ENCODE assay signal across 18 cellular contexts in genomic region chr4:38869511-38869910, GRCh38. TPM values are rescaled to one million over a fixed set of nuclear protein-coding genes. Genes with fewer than 3 reads are reported as not detected.
DNase-seq lines count a peak whose midpoint lies in the region; ATAC-seq and TF ChIP-seq lines count a peak whose summit lies in the region.
"Had no signal": no experiment of that assay in that cellular context is flagged by ENCODE, and none has a peak within 500 bp of the region (broad histone marks: within the 10 kb centered on the region; RNA-seq: fewer than 3 reads in every experiment).

No MANE protein-coding gene starts in this region.

- H3K36me3 Mint-ChIP-seq in T-helper 1 cell treated with Interleukin-12 subunit alpha and Interleukin-12 subunit beta and Interleukin-4 antibody, amounts not matched to agents 30 μg/mL and 1 μg/mL, for 36 hours (ENCODE audit: low read depth) = no peaks in the 10 kb centered on the region
- H3K36me3 Mint-ChIP-seq: naive thymus-derived CD4-positive, alpha-beta T cell; stimulated activated effector memory CD8-positive, alpha-beta T cell treated with anti-CD3 and anti-CD28 coated beads, Interleukin-12 subunit alpha, Interleukin-12 subunit beta, amount 100 ng/mL, for 72 hours had no signal

- no peak overlapping the region for H3K23ac ChIP-seq in mesenchymal stem cell (ENCODE audit: low read length in 2 of 2)

- H4K8ac ChIP-seq in mesenchymal stem cell (ENCODE audit: low read length) = no peak overlapping the region

- no peak overlapping the region for H4K91ac ChIP-seq in mesenchymal stem cell (ENCODE audit: low read length)

- no peak overlapping the region for H2AFZ ChIP-seq in mesenchymal stem cell (ENCODE audit: low read depth, low read length)

- peak overlapping the region in 1 of 2 donors; percentile 93 for H3K4me3 ChIP-seq in cardiac fibroblast (replicated peaks in 1 of 2; ENCODE audit: low read depth in 2 of 2, low read length in 2 of 2)
- peak overlapping the region in 1 of 2 experiments; percentile 92 for H3K4me3 ChIP-seq in mesenchymal stem cell (ENCODE audit: insufficient read depth in 1 of 2, low read depth in 1 of 2, low read length in 2 of 2)
- peak overlapping the region in 2 of 4 donors; percentile 87 to 89 for H3K4me3 ChIP-seq in tibial nerve
- H3K4me3 ChIP-seq: SK-N-MC had no signal

- peak overlapping the region; percentile 99 for H3K9ac ChIP-seq in mesenchymal stem cell (ENCODE audit: low read length)

- H3K27ac ChIP-seq in mesenchymal stem cell (ENCODE audit: low read length, poor library complexity, severe bottlenecking) (no peak overlapping the region), tibial nerve (peak overlapping the region; percentile 89 to 99 (median 96))
- H3K27ac ChIP-seq: SK-N-MC had no signal

- DNase-seq in T-helper 1 cell = no peak
- DNase-seq in cardiac fibroblast (ENCODE audit: low read depth in 2 of 2) = peak; percentile 37 to 64
- DNase-seq in mesenchymal stem cell = no peak
- DNase-seq in tibial nerve (ENCODE audit: low spot score in 2 of 2) = no peak
- DNase-seq in activated effector memory CD4-positive, alpha-beta T cell treated with Interleukin-2 at 50 U/mL for 16 hours = no peak
- DNase-seq in activated T-cell treated with anti-CD3 and anti-CD28 coated beads, Interleukin-2, amount 50 U/mL, for 1 hour = no peak
- DNase-seq: activated CD4-positive, alpha-beta T cell treated with anti-CD3 and anti-CD28 coated beads for 4 hours; dermis blood vessel endothelial cell; GDM1; naive thymus-derived CD4-positive, alpha-beta T cell; NCI-H1417; NCI-H526 treated with DMSO at 0.1 percent for 48 hours; stimulated activated CD4-positive, alpha-beta T cell treated with anti-CD3 and anti-CD28 coated beads, Interleukin-15, amount 100 ng/mL, for 24 hours had no signal

- TF ChIP-seq POLR2A in tibial nerve (IDR thresholded peaks at IDR 0.05) = no peak

- TF ChIP-seq EP300 in tibial nerve (IDR thresholded peaks at IDR 0.05) = no peak

- H3K4me3 Mint-ChIP-seq in T-helper 1 cell treated with Interleukin-12 subunit alpha and Interleukin-12 subunit beta and Interleukin-4 antibody, amounts not matched to agents 30 μg/mL and 1 μg/mL, for 36 hours = peak overlapping the region; percentile 16
- H3K4me3 Mint-ChIP-seq: stimulated activated effector memory CD8-positive, alpha-beta T cell treated with anti-CD3 and anti-CD28 coated beads, Interleukin-12 subunit alpha, Interleukin-12 subunit beta, amount 100 ng/mL, for 72 hours had no signal

- no peak overlapping the region for H3K14ac ChIP-seq in mesenchymal stem cell (ENCODE audit: low read length in 2 of 2)

- WGBS in mesenchymal stem cell = 89% methylated on average over 1 of the region's 2 CpGs
- WGBS in tibial nerve, 2 donors = 32 to 34% methylated on average over 2 of the region's 2 CpGs

- H2BK120ac ChIP-seq in mesenchymal stem cell (ENCODE audit: low read depth, low read length) = no peak overlapping the region

- peak overlapping the region; percentile 6 for H3K4me2 ChIP-seq in mesenchymal stem cell (ENCODE audit: low read length, poor library complexity, severe bottlenecking)

- H3K79me1 ChIP-seq in mesenchymal stem cell (replicated peaks; ENCODE audit: low read length, poor library complexity, severe bottlenecking) = peaks cover 6% of the 10 kb centered on the region

- no peak overlapping the region for H2BK15ac ChIP-seq in mesenchymal stem cell (ENCODE audit: low read depth, poor library complexity, severe bottlenecking)

- H3K36me3 ChIP-seq in mesenchymal stem cell (ENCODE audit: control insufficient read depth in 1 of 2, insufficient read depth in 2 of 2, low read depth in 1 of 2, low read length in 2 of 2) = peaks cover 7 to 50% of the 10 kb centered on the region in 2 experiments
- no peaks in the 10 kb centered on the region for H3K36me3 ChIP-seq in tibial nerve

- peaks cover 34% of the 10 kb centered on the region for H3K27me3 Mint-ChIP-seq in T-helper 1 cell treated with Interleukin-12 subunit alpha and Interleukin-12 subunit beta and Interleukin-4 antibody, amounts not matched to agents 30 μg/mL and 1 μg/mL, for 36 hours (ENCODE audit: low read depth)

- peaks cover 10% of the 10 kb centered on the region for H3K4me1 ChIP-seq in mesenchymal stem cell (ENCODE audit: control insufficient read depth, insufficient read depth, low read depth, low read length)
- H3K4me1 ChIP-seq in tibial nerve = peaks cover 0 to 66% (median 27%) of the 10 kb centered on the region in 4 donors

- H3K27ac Mint-ChIP-seq in T-helper 1 cell treated with Interleukin-12 subunit alpha and Interleukin-12 subunit beta and Interleukin-4 antibody, amounts not matched to agents 30 μg/mL and 1 μg/mL, for 36 hours = no peak overlapping the region
- H3K27ac Mint-ChIP-seq: activated T-helper 17 cell treated with anti-CD3 and anti-CD28 coated beads, Interleukin-2, amount 50 U/mL, for 72 hours; naive thymus-derived CD4-positive, alpha-beta T cell; stimulated activated effector memory CD8-positive, alpha-beta T cell treated with anti-CD3 and anti-CD28 coated beads, Interleukin-12 subunit alpha, Interleukin-12 subunit beta, amount 100 ng/mL, for 72 hours had no signal

- H3K9me3 ChIP-seq in mesenchymal stem cell (ENCODE audit: control insufficient read depth, low read length) (no peaks in the 10 kb centered on the region), tibial nerve (no peaks in the 10 kb centered on the region)

- no peak for ATAC-seq in HG03097 (IDR thresholded peaks at IDR 0.05; ENCODE audit: low FRiP score, unreplicated experiment)
- ATAC-seq: activated T-helper 17 cell treated with anti-CD3 and anti-CD28 coated beads, Interleukin-2, amount 50 U/mL, for 72 hours; naive thymus-derived CD4-positive, alpha-beta T cell; stimulated activated effector memory CD8-positive, alpha-beta T cell treated with anti-CD3 and anti-CD28 coated beads, Interleukin-12 subunit alpha, Interleukin-12 subunit beta, amount 100 ng/mL, for 72 hours had no signal

- no peak overlapping the region for H3K4ac ChIP-seq in mesenchymal stem cell (ENCODE audit: low read depth in 1 of 2, low read length in 2 of 2)

- H2BK12ac ChIP-seq in mesenchymal stem cell (ENCODE audit: low read length in 2 of 2) = no peak overlapping the region

- H3K27me3 ChIP-seq in mesenchymal stem cell (ENCODE audit: control insufficient read depth in 1 of 2, insufficient read depth in 1 of 2, low read length in 2 of 2) = no peaks in the 10 kb centered on the region
- no peaks in the 10 kb centered on the region for H3K27me3 ChIP-seq in tibial nerve

- no peaks in the 10 kb centered on the region for H3K9me3 Mint-ChIP-seq in T-helper 1 cell treated with Interleukin-12 subunit alpha and Interleukin-12 subunit beta and Interleukin-4 antibody, amounts not matched to agents 30 μg/mL and 1 μg/mL, for 36 hours
- H3K9me3 Mint-ChIP-seq: activated T-helper 17 cell treated with anti-CD3 and anti-CD28 coated beads, Interleukin-2, amount 50 U/mL, for 72 hours; stimulated activated effector memory CD8-positive, alpha-beta T cell treated with anti-CD3 and anti-CD28 coated beads, Interleukin-12 subunit alpha, Interleukin-12 subunit beta, amount 100 ng/mL, for 72 hours had no signal

- H2AK5ac ChIP-seq in mesenchymal stem cell (ENCODE audit: low read length, severe bottlenecking) = no peak overlapping the region

- TF ChIP-seq CTCF in cardiac fibroblast (IDR thresholded peaks at IDR 0.05; ENCODE audit: low read depth, low read length) (no peak), tibial nerve (IDR thresholded peaks at IDR 0.05) (no peak)

- no peak overlapping the region for H3K18ac ChIP-seq in mesenchymal stem cell (ENCODE audit: low read depth in 1 of 2, low read length in 2 of 2)

- H2BK5ac ChIP-seq in mesenchymal stem cell (ENCODE audit: low read depth, low read length, poor library complexity, severe bottlenecking) = no peak overlapping the region

- H3K4me1 Mint-ChIP-seq in T-helper 1 cell treated with Interleukin-12 subunit alpha and Interleukin-12 subunit beta and Interleukin-4 antibody, amounts not matched to agents 30 μg/mL and 1 μg/mL, for 36 hours (ENCODE audit: low read depth) = peaks cover 13% of the 10 kb centered on the region

RNA-seq across cellular contexts. Expression of gene FAM114A1, which starts 1.9 kb away (rescaled TPM):
- 166 TPM for polyA plus RNA-seq in mesenchymal stem cell (2013, experiment 1 of 2)
- polyA plus RNA-seq in mesenchymal stem cell (2013, experiment 2 of 2) = 170 TPM
- 100 to 1,000 TPM in 2 of 4 donors, 10 to 100 TPM in 2; 70.4 to 111 (median 98.2) TPM for total RNA-seq in tibial nerve
- polyA plus RNA-seq: naive thymus-derived CD4-positive, alpha-beta T cell had no signal

RNA-seq across cellular contexts. Expression of gene TLR6, which starts 12.9 kb away (rescaled TPM):
- polyA plus RNA-seq in mesenchymal stem cell (2013, experiment 1 of 2) = 3.4 TPM
- 3.2 TPM for polyA plus RNA-seq in mesenchymal stem cell (2013, experiment 2 of 2)
- 1 to 10 TPM; 4.2 to 8.6 (median 5.2) TPM for total RNA-seq in tibial nerve
- polyA plus RNA-seq: naive thymus-derived CD4-positive, alpha-beta T cell had no signal

Comparison
In these comparisons a context has a peak if more than half of its experiments do, and no peak if none do; other contexts are left out.
1. DNase-seq: peak in cardiac fibroblast (2 of 2); none in T-helper 1 cell (0 of 5), mesenchymal stem cell (single experiment), tibial nerve (0 of 2), activated effector memory CD4-positive, alpha-beta T cell treated with Interleukin-2 at 50 U/mL for 16 hours (single experiment) and activated T-cell treated with anti-CD3 and anti-CD28 coated beads, Interleukin-2, amount 50 U/mL, for 1 hour (single experiment).